Comparison of ENCODE assay signal across 10 cellular contexts in the genomic region with DNA sequence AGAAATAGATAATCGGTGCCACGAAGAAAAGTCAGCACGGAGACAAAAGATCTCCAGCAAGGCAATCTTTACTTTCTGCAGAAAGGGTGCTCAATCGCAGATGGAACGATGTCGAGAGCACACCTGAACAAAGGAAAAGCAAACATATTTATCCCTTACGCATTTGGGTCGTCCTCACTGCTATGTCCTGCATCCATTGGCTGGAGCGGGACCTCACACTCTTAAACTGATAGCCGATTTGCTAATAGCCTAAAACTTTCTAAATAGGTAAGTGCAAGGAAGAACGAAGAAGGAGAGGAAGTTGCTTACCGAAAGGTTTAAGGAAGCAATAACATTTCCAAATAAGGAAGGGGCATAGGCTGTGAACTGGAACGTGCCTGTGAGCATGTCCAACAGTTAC.
A peak's percentile ranks its signal among the peaks of the same experiment; 100 is the strongest.
DNase-seq lines count a peak whose midpoint lies in the region; ATAC-seq and TF ChIP-seq lines count a peak whose summit lies in the region.
"Had no signal": no experiment of that assay in that cellular context is flagged by ENCODE, and none has a peak within 500 bp of the region (broad histone marks: within the 10 kb centered on the region; RNA-seq: fewer than 3 reads in every experiment).

No MANE protein-coding gene starts in this region.

- peak overlapping the region; percentile 90 for H3K4me2 ChIP-seq in DOHH2 (ENCODE audit: low read length)

- H3K79me2 ChIP-seq in DOHH2 (ENCODE audit: control insufficient read depth, low read length), result peaks cover 48% of the 10 kb centered on the region

- peaks cover 5% of the 10 kb centered on the region; the same call in 1 of the 2 replicates for H4K20me1 ChIP-seq in DOHH2 (ENCODE audit: control insufficient read depth, insufficient read depth, low read depth, low read length)

- H3K4me1 ChIP-seq in DOHH2 (ENCODE audit: control insufficient read depth, low read length), result peaks cover 34% of the 10 kb centered on the region
- H3K4me1 ChIP-seq in neutrophil (ENCODE audit: control insufficient read depth in 1 of 2, insufficient read depth in 1 of 2, low read depth in 1 of 2, low read length in 1 of 2), result peaks cover 54 to 62% of the 10 kb centered on the region in 2 experiments

- peak overlapping the region; percentile 93 for H3K27ac ChIP-seq in DOHH2 (ENCODE audit: low read depth, low read length)
- peak overlapping the region; percentile 90 for H3K27ac ChIP-seq in caudate nucleus (ENCODE audit: low read depth, low read length)
- peak overlapping the region; percentile 97 for H3K27ac ChIP-seq in neutrophil

- H3K9me3 ChIP-seq in DOHH2 (ENCODE audit: control insufficient read depth, insufficient read depth, low read length) (no peaks in the 10 kb centered on the region), neutrophil (no peaks in the 10 kb centered on the region)

- DNase-seq in MV-4-11 (lab: John Stamatoyannopoulos, UW) (peak; percentile 41), caudate nucleus (lab: John Stamatoyannopoulos, UW) (no peak), hippocampal formation (lab: John Stamatoyannopoulos, UW) (no peak), germinal center (ENCODE audit: low spot score) (no peak), amniotic stem cell (lab: John Stamatoyannopoulos, UW) (no peak)
- DNase-seq: foreskin fibroblast, NCI-H2107 had no signal

- peaks cover 33% of the 10 kb centered on the region for H3K36me3 ChIP-seq in DOHH2 (ENCODE audit: control insufficient read depth, low read length)
- H3K36me3 ChIP-seq in neutrophil, result no peaks in the 10 kb centered on the region

- H3K9me2 ChIP-seq in DOHH2 (replicated peaks; ENCODE audit: control insufficient read depth, low read length), result no peaks in the 10 kb centered on the region

- H3K27me3 ChIP-seq in DOHH2 (ENCODE audit: control insufficient read depth, low read length) (no peaks in the 10 kb centered on the region), neutrophil (no peaks in the 10 kb centered on the region)

- H3K4me3 ChIP-seq in DOHH2 (ENCODE audit: low read length), result peak overlapping the region; percentile 86
- H3K4me3 ChIP-seq in neutrophil (ENCODE audit: low read depth in 1 of 2, low read length in 1 of 2), result peak overlapping the region; percentile 90 to 95

- no peak for ATAC-seq in GM18858 (IDR thresholded peaks at IDR 0.05; ENCODE audit: unreplicated experiment)

- TF ChIP-seq CTCF in DOHH2 (IDR thresholded peaks at IDR 0.05; ENCODE audit: low read depth, low read length, poor library complexity, severe bottlenecking) (no peak), neutrophil (IDR thresholded peaks at IDR 0.05) (no peak)

- H3F3A ChIP-seq in DOHH2 (ENCODE audit: control insufficient read depth, insufficient read depth), result peaks cover 4% of the 10 kb centered on the region; the same call in 1 of the 2 replicates
